8 cellular contexts compared by ENCODE assay signal in the genomic region with DNA sequence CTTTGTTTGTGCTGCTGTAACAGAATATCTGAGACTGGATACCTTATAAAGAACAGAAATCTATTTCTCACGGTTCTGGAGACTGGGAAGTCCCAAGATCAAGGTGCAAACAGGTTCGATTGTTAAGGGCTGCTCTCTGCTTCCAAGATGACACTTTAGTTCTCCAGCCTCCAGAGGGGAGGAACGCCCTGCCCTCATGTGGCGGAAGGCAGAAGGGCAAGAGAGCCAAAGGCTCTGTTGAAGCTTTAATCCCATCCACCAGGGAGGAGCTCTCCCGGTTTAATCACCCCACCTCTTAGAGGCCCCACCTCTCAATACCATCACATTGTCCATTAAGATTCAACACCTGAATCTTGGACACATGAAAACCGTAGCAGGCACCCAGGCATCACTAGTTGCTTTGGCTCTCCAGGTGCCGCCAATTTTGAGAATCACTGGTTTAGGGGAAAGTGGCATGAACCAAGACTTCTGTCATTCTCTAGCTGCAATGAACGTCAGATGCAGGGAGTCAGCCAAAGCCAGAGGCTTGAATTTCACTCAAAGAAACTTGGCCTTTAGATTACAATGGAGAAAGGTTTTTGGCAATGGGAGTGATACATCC. TPM values are rescaled to one million over a fixed set of nuclear protein-coding genes. Genes with fewer than 3 reads are reported as not detected.
DNase-seq lines count a peak whose midpoint lies in the region; ATAC-seq and TF ChIP-seq lines count a peak whose summit lies in the region.

No MANE protein-coding gene starts in this region.

- peak overlapping the region; percentile 78 for H3K27ac ChIP-seq in muscle layer of duodenum (ENCODE audit: low read length)
- no peak overlapping the region for H3K27ac ChIP-seq in upper lobe of right lung

- no peak overlapping the region for H3K4me2 ChIP-seq in Loucy (ENCODE audit: low read depth, low read length, poor library complexity, severe bottlenecking)

- H3K79me2 ChIP-seq in Loucy (ENCODE audit: insufficient read depth, low read length), result no peaks in the 10 kb centered on the region

- no peaks in the 10 kb centered on the region for H4K20me1 ChIP-seq in Loucy (ENCODE audit: insufficient read depth, low read length, poor library complexity, severe bottlenecking)

- ATAC-seq in GM18511 (IDR thresholded peaks at IDR 0.05; ENCODE audit: unreplicated experiment) (peak; percentile 63), upper lobe of right lung (peak; percentile 82), GM19455 (IDR thresholded peaks at IDR 0.05; ENCODE audit: unreplicated experiment) (no peak)

- H3K9me3 ChIP-seq in Loucy (ENCODE audit: insufficient read depth, low read depth, low read length) (no peaks in the 10 kb centered on the region), muscle layer of duodenum (ENCODE audit: control insufficient read depth in 1 of 2, low read length in 2 of 2) (no peaks in the 10 kb centered on the region), upper lobe of right lung (no peaks in the 10 kb centered on the region)

- DNase-seq in AG09309 (ENCODE audit: low read depth) (no peak), upper lobe of right lung (no peak)
- peak; percentile 13 for DNase-seq in activated CD4-positive, alpha-beta T cell treated with anti-CD3 and anti-CD28 coated beads for 1 hour
- DNase-seq in effector CD8-positive, alpha-beta T cell (lab: John Stamatoyannopoulos, UW), result peak; percentile 7

- no peaks in the 10 kb centered on the region for H3F3A ChIP-seq in Loucy (ENCODE audit: low read depth)

- TF ChIP-seq CTCF in AG09309 (IDR thresholded peaks at IDR 0.05; ENCODE audit: control insufficient read depth, insufficient read depth, low read depth, low read length, missing control alignments) (peak; percentile 91), Loucy (conservative IDR thresholded peaks at IDR 0.05; ENCODE audit: low read length) (peak; percentile 67), upper lobe of right lung (IDR thresholded peaks at IDR 0.05) (peak; percentile 54)

- H3K36me3 ChIP-seq in Loucy (ENCODE audit: insufficient read depth, low read length), result no peaks in the 10 kb centered on the region
- H3K36me3 ChIP-seq in muscle layer of duodenum (ENCODE audit: control insufficient read depth in 1 of 2, insufficient read depth in 2 of 2, low read length in 2 of 2), result no peaks in the 10 kb centered on the region
- no peaks in the 10 kb centered on the region for H3K36me3 ChIP-seq in upper lobe of right lung

- no peak overlapping the region for H2AFZ ChIP-seq in Loucy (ENCODE audit: low read length)

- no peak overlapping the region for H3K9ac ChIP-seq in Loucy (ENCODE audit: low read depth, low read length, poor library complexity, severe bottlenecking)

- no peaks in the 10 kb centered on the region for H3K27me3 ChIP-seq in Loucy (ENCODE audit: insufficient read depth, low read length, poor library complexity, severe bottlenecking)
- H3K27me3 ChIP-seq in muscle layer of duodenum (ENCODE audit: low read depth, low read length), result no peaks in the 10 kb centered on the region
- H3K27me3 ChIP-seq in upper lobe of right lung, result no peaks in the 10 kb centered on the region

- H3K4me3 ChIP-seq in AG09309 (ENCODE audit: control insufficient read depth, low read depth, low read length) (no peak overlapping the region), Loucy (ENCODE audit: low read length, poor library complexity, severe bottlenecking) (no peak overlapping the region), muscle layer of duodenum (ENCODE audit: low read depth in 1 of 2, low read length in 2 of 2) (no peak overlapping the region), upper lobe of right lung (no peak overlapping the region)

- intact Hi-C loops in upper lobe of right lung (cut with DNase I), result no loop called here

- H3K4me1 ChIP-seq in Loucy (ENCODE audit: insufficient read depth, low read length, poor library complexity, severe bottlenecking) (no peaks in the 10 kb centered on the region), muscle layer of duodenum (ENCODE audit: control insufficient read depth in 1 of 2, insufficient read depth in 2 of 2, low read length in 2 of 2) (peaks cover 4 to 24% of the 10 kb centered on the region in 2 donors), upper lobe of right lung (peaks cover 3% of the 10 kb centered on the region)

- H3K9me2 ChIP-seq in Loucy (replicated peaks; ENCODE audit: low read depth, low read length), result no peaks in the 10 kb centered on the region

RNA-seq across cellular contexts. Expression of a gene that starts 15.6 kb away (rescaled TPM):
- total RNA-seq in upper lobe of right lung, result 328 TPM

Comparison
In these comparisons a context has a peak if more than half of its experiments do, and no peak if none do; other contexts are left out.
1. DNase-seq: peak in activated CD4-positive, alpha-beta T cell treated with anti-CD3 and anti-CD28 coated beads for 1 hour (single experiment) and effector CD8-positive, alpha-beta T cell (single experiment); none in AG09309 (single experiment) and upper lobe of right lung (single experiment).
2. Peak in every context shown above with its lines, with median percentiles within 50 percentile points of each other: CTCF ChIP-seq.